ENCODE assay signal across 10 cellular contexts in the genomic region with DNA sequence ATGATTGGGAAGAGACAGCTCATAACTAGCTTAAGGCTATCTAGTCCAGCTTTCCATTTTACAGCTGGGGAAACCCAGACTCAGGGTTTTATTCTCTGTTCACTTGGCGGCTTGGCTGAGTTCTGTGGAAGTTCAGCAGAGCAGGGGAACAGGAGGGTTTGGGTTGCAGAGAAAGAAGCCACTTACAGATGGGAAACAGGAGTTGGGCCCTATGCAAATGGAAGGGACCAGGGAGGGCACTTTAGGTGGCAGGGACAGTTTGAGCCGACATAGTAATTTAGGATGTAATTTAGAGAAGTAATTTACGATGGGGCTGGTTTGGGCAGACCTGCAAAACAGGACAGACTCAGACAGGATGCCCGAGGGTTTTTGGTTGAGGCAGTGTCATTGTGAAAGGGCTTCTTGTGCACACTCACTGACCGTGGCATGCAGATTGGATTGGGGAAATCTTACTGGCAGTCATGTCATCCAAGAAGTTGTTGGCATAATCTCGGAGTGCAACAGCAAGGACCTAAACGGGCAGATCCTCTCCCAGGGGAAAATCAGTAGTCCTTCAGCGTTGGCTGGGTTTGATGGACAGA. TPM values are rescaled to one million over a fixed set of nuclear protein-coding genes. Genes with fewer than 3 reads are reported as not detected.
DNase-seq lines count a peak whose midpoint lies in the region; ATAC-seq and TF ChIP-seq lines count a peak whose summit lies in the region.
"Had no signal": no experiment of that assay in that cellular context is flagged by ENCODE, and none has a peak within 500 bp of the region (broad histone marks: within the 10 kb centered on the region; RNA-seq: fewer than 3 reads in every experiment).

No MANE protein-coding gene starts in this region.

- H3K9me3 Mint-ChIP-seq in CD8-positive, alpha-beta T cell: no peaks in the 10 kb centered on the region
- H3K9me3 Mint-ChIP-seq in activated CD8-positive, alpha-beta T cell treated with anti-CD3 and anti-CD28 coated beads for 36 hours: no peaks in the 10 kb centered on the region
- no peaks in the 10 kb centered on the region for H3K9me3 Mint-ChIP-seq in mesothelial cell of epicardium

- H3K27ac Mint-ChIP-seq in CD8-positive, alpha-beta T cell: peak overlapping the region; percentile 99
- H3K27ac Mint-ChIP-seq in activated CD8-positive, alpha-beta T cell treated with anti-CD3 and anti-CD28 coated beads for 36 hours: peak overlapping the region; percentile 85
- H3K27ac Mint-ChIP-seq in mesothelial cell of epicardium: peak overlapping the region; percentile 52

- peak overlapping the region; percentile 63 for H3K4me3 Mint-ChIP-seq in CD8-positive, alpha-beta T cell
- H3K4me3 Mint-ChIP-seq in activated CD8-positive, alpha-beta T cell treated with anti-CD3 and anti-CD28 coated beads for 36 hours: peak overlapping the region; percentile 25
- H3K4me3 Mint-ChIP-seq in mesothelial cell of epicardium: no peak overlapping the region

- peaks cover 68% of the 10 kb centered on the region for H3K36me3 Mint-ChIP-seq in CD8-positive, alpha-beta T cell
- peaks cover 78% of the 10 kb centered on the region for H3K36me3 Mint-ChIP-seq in activated CD8-positive, alpha-beta T cell treated with anti-CD3 and anti-CD28 coated beads for 36 hours (ENCODE audit: low read depth)
- H3K36me3 Mint-ChIP-seq in mesothelial cell of epicardium: peaks cover 29% of the 10 kb centered on the region

- H3K27me3 Mint-ChIP-seq in CD8-positive, alpha-beta T cell (ENCODE audit: low read depth): no peaks in the 10 kb centered on the region
- H3K27me3 Mint-ChIP-seq in activated CD8-positive, alpha-beta T cell treated with anti-CD3 and anti-CD28 coated beads for 36 hours: no peaks in the 10 kb centered on the region
- no peaks in the 10 kb centered on the region for H3K27me3 Mint-ChIP-seq in mesothelial cell of epicardium (ENCODE audit: low read depth)

- no peaks in the 10 kb centered on the region for H3K27me3 ChIP-seq in CD8-positive, alpha-beta T cell (ENCODE audit: insufficient read depth, low read length)
- H3K27me3 ChIP-seq in H7 (ENCODE audit: control insufficient read depth, insufficient read depth, low read length): no peaks in the 10 kb centered on the region

- H3K36me3 ChIP-seq in CD8-positive, alpha-beta T cell (ENCODE audit: insufficient read depth, low read length): no peaks in the 10 kb centered on the region
- peaks cover 2% of the 10 kb centered on the region for H3K36me3 ChIP-seq in H7 (replicated peaks; ENCODE audit: control insufficient read depth, insufficient read depth, low read length)

- no peak for DNase-seq in CD8-positive, alpha-beta T cell
- peak; percentile 54 for DNase-seq in activated CD8-positive, alpha-beta T cell treated with anti-CD3 and anti-CD28 coated beads for 36 hours
- DNase-seq in mesothelial cell of epicardium (ENCODE audit: low spot score in 2 of 2, unreplicated experiment in 2 of 2): no peak
- no peak for DNase-seq in kidney tubule cell (ENCODE audit: low spot score)
- no peak for DNase-seq in H7
- DNase-seq in hypothalamus (lab: John Stamatoyannopoulos, UW): no peak
- DNase-seq: activated effector memory CD4-positive, alpha-beta T cell treated with anti-CD3 and anti-CD28 coated beads, Interleukin-2, amount 50 U/mL, for 16 hours; midbrain had no signal

- intact Hi-C loops in CD8-positive, alpha-beta T cell (cut with DNase I, micrococcal nuclease): loop anchor here in 1 of 2 experiments (5.0 kb wide), 1 partner anchor 42 kb away; no protein-coding TSS in a partner anchor
- intact Hi-C loops in activated CD8-positive, alpha-beta T cell treated with anti-CD3 and anti-CD28 coated beads for 36 hours (cut with micrococcal nuclease): loop anchor here (5.0 kb wide), 2 partner anchors 42 to 82 kb away; no protein-coding TSS in a partner anchor

- no peak for TF ChIP-seq CTCF in CD8-positive, alpha-beta T cell (IDR thresholded peaks at IDR 0.05)
- TF ChIP-seq CTCF in activated CD8-positive, alpha-beta T cell treated with anti-CD3 and anti-CD28 coated beads for 36 hours (IDR thresholded peaks at IDR 0.05): no peak
- no peak for TF ChIP-seq CTCF in mesothelial cell of epicardium (IDR thresholded peaks at IDR 0.05; ENCODE audit: unreplicated experiment)

- no peak overlapping the region for H3K4me3 ChIP-seq in CD8-positive, alpha-beta T cell (ENCODE audit: low read depth, low read length)
- no peak overlapping the region for H3K4me3 ChIP-seq in H7 (ENCODE audit: insufficient read depth, low read depth, low read length)

- CTCF ChIA-PET in CD8-positive, alpha-beta T cell (lab: Charles Lee): interaction anchor here (1.0 to 8.1 kb wide), 7 partner anchors 31 to 178 kb away, joined by 3 to 105 read pairs (median 9); no protein-coding TSS in a partner anchor
- CTCF ChIA-PET in activated CD8-positive, alpha-beta T cell treated with anti-CD3 and anti-CD28 coated beads for 36 hours (lab: Charles Lee): interaction anchor here (0.8 to 2.8 kb wide), 6 partner anchors 27 to 89 kb away, joined by 3 to 12 read pairs (median 5); no protein-coding TSS in a partner anchor

- H3K9me3 ChIP-seq in CD8-positive, alpha-beta T cell (ENCODE audit: low read length): no peaks in the 10 kb centered on the region

- H3K4me1 ChIP-seq in CD8-positive, alpha-beta T cell (ENCODE audit: insufficient read depth, low read length): peaks cover 94% of the 10 kb centered on the region

- peaks cover 95% of the 10 kb centered on the region for H3K4me1 Mint-ChIP-seq in CD8-positive, alpha-beta T cell (ENCODE audit: low read depth)
- peaks cover 92% of the 10 kb centered on the region for H3K4me1 Mint-ChIP-seq in activated CD8-positive, alpha-beta T cell treated with anti-CD3 and anti-CD28 coated beads for 36 hours (ENCODE audit: low read depth)
- peaks cover 21% of the 10 kb centered on the region for H3K4me1 Mint-ChIP-seq in mesothelial cell of epicardium

- POLR2A ChIA-PET in CD8-positive, alpha-beta T cell (lab: Charles Lee): interaction anchor here (1.4 to 4.9 kb wide), 3 partner anchors 21 to 85 kb away, joined by 3 to 30 read pairs (median 19); no protein-coding TSS in a partner anchor
- POLR2A ChIA-PET in activated CD8-positive, alpha-beta T cell treated with anti-CD3 and anti-CD28 coated beads for 36 hours (lab: Charles Lee): interaction anchor here (0.7 to 3.6 kb wide), 7 partner anchors 9 to 48 kb away, joined by 3 to 26 read pairs (median 4); no protein-coding TSS in a partner anchor

- H3K27ac ChIP-seq in CD8-positive, alpha-beta T cell (ENCODE audit: low read depth, low read length): peak overlapping the region; percentile 97

- ATAC-seq in CD8-positive, alpha-beta T cell: no peak
- peak; percentile 19 for ATAC-seq in GM21786 (IDR thresholded peaks at IDR 0.05; ENCODE audit: unreplicated experiment)
- no peak for ATAC-seq in activated CD8-positive, alpha-beta T cell treated with anti-CD3 and anti-CD28 coated beads for 36 hours
- no peak for ATAC-seq in GM21381 (IDR thresholded peaks at IDR 0.05; ENCODE audit: unreplicated experiment)

RNA-seq across cellular contexts. Expression of a gene that starts 47.3 kb away (rescaled TPM):
- total RNA-seq in CD8-positive, alpha-beta T cell: 10 to 100 TPM; 80.2 to 85.5 TPM
- 10 to 100 TPM in 1 of 2 experiments, 1 to 10 TPM in 1; 8.6 to 10.0 TPM for total RNA-seq in activated CD8-positive, alpha-beta T cell treated with anti-CD3 and anti-CD28 coated beads for 36 hours
- 0.14 to 0.25 TPM (median 0.16 TPM) in 3 replicates for total RNA-seq in mesothelial cell of epicardium
- not detected in 2 replicates for total RNA-seq in H7 (2014; rRNA removed; shearing (Covaris generic))

Comparison
In these comparisons a context has a peak if more than half of its experiments do, and no peak if none do; other contexts are left out.
1. RNA of a gene that starts 47.3 kb away (total RNA-seq): 80.2 to 85.5 TPM in CD8-positive, alpha-beta T cell; 8.6 to 10.0 TPM in activated CD8-positive, alpha-beta T cell treated with anti-CD3 and anti-CD28 coated beads for 36 hours, 0.14 to 0.25 TPM in mesothelial cell of epicardium and not detected in H7; every median in the first group is over 4 times any median in the second.
2. Peak in every context shown above with its lines, with median percentiles within 50 percentile points of each other: H3K27ac Mint-ChIP-seq.